ENCODE assay signal across 9 cellular contexts in the genomic region with DNA sequence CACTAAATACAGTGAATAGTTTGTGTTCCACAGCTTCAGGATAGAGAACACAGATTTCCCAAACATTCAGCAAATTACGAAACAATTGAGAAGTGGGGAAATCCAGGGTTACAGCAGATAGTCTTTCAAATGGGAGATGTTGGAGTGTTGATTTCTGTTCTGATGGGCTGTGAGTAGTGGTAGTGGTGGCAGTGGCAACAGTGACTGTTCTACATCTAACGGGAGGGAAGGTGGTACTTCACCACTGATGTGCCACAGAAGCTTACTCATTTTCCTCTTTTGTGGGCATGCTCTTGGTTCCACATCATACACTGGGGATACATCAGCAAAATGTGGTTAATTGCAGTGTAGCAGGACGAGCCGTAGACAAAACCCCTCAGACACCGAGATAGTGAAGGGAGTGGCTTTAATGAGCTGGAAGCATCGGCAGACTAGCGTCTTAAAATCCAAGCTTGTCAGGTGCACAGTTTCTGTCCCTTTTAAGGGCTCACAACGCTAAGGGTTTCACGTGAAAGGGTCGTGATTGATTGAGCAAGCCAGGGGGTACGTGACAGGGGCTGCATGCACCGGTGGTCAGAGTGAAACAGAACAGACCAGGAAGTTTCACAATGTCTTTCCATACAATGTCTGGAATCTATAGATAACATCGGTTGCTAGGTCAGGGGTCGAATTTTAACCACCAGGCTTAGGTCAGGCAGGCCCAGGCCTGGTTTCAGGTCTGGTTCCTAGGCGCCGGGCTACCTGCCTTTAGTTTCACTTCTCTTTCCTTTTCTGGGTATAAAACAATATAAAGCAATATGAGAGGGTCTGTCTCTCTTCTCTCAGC.
DNase-seq lines count a peak whose midpoint lies in the region; ATAC-seq and TF ChIP-seq lines count a peak whose summit lies in the region.
"Had no signal": no experiment of that assay in that cellular context is flagged by ENCODE, and none has a peak within 500 bp of the region (broad histone marks: within the 10 kb centered on the region; RNA-seq: fewer than 3 reads in every experiment).

No MANE protein-coding gene starts in this region.

- no peaks in the 10 kb centered on the region for H3K27me3 ChIP-seq in SU-DHL-6 (ENCODE audit: low read length)
- H3K27me3 ChIP-seq: gastrocnemius medialis had no signal

- H3K4me3 ChIP-seq in SU-DHL-6 (ENCODE audit: insufficient read depth, low read length, poor library complexity, severe bottlenecking): no peak overlapping the region
- H3K4me3 ChIP-seq in mucosa of descending colon: no peak overlapping the region
- H3K4me3 ChIP-seq: gastrocnemius medialis had no signal

- no peaks in the 10 kb centered on the region for H4K20me1 ChIP-seq in SU-DHL-6 (ENCODE audit: low read depth, low read length)

- H3K9me3 Mint-ChIP-seq in activated naive CD4-positive, alpha-beta T cell treated with anti-CD3 and anti-CD28 coated beads, Interleukin-2, amount 50 U/mL, for 24 hours: no peaks in the 10 kb centered on the region
- H3K9me3 Mint-ChIP-seq in stimulated activated memory B cell treated with anti-CD40 and anti-IgM and Interleukin-4, amounts not matched to agents 10 μg/mL and 1 μg/mL and 100 μg/mL, for 72 hours: peaks cover 13% of the 10 kb centered on the region

- H3K27me3 Mint-ChIP-seq in activated naive CD4-positive, alpha-beta T cell treated with anti-CD3 and anti-CD28 coated beads, Interleukin-2, amount 50 U/mL, for 24 hours: no peaks in the 10 kb centered on the region
- H3K27me3 Mint-ChIP-seq in stimulated activated memory B cell treated with anti-CD40 and anti-IgM and Interleukin-4, amounts not matched to agents 10 μg/mL and 1 μg/mL and 100 μg/mL, for 72 hours: no peaks in the 10 kb centered on the region

- H3K9ac ChIP-seq in SU-DHL-6 (ENCODE audit: low read length): peak overlapping the region; percentile 21

- no peaks in the 10 kb centered on the region for H3K4me1 ChIP-seq in mucosa of descending colon (ENCODE audit: low read depth)
- H3K4me1 ChIP-seq: gastrocnemius medialis had no signal

- intact Hi-C loops in mucosa of descending colon (cut with DNase I, micrococcal nuclease): no loop called here

- no peaks in the 10 kb centered on the region for H3K36me3 ChIP-seq in SU-DHL-6 (ENCODE audit: low read length)
- H3K36me3 ChIP-seq in mucosa of descending colon (ENCODE audit: low read depth): no peaks in the 10 kb centered on the region
- H3K36me3 ChIP-seq: gastrocnemius medialis had no signal

- in situ Hi-C loops in G401 (cut with HindIII; ENCODE audit: low sequenced_read_pairs): no loop called here

- no peak for TF ChIP-seq CTCF in SU-DHL-6 (IDR thresholded peaks at IDR 0.05; ENCODE audit: insufficient read depth, low read length, poor library complexity, severe bottlenecking)
- no peak for TF ChIP-seq CTCF in mucosa of descending colon (IDR thresholded peaks at IDR 0.05)

- H3K4me1 Mint-ChIP-seq in activated naive CD4-positive, alpha-beta T cell treated with anti-CD3 and anti-CD28 coated beads, Interleukin-2, amount 50 U/mL, for 24 hours: peaks cover 11% of the 10 kb centered on the region
- peaks cover 16% of the 10 kb centered on the region for H3K4me1 Mint-ChIP-seq in stimulated activated memory B cell treated with anti-CD40 and anti-IgM and Interleukin-4, amounts not matched to agents 10 μg/mL and 1 μg/mL and 100 μg/mL, for 72 hours

- H3K4me2 ChIP-seq in SU-DHL-6 (ENCODE audit: low read depth, low read length, poor library complexity, severe bottlenecking): peak overlapping the region; percentile 43

- H3K79me2 ChIP-seq in SU-DHL-6 (ENCODE audit: insufficient read depth, low read length): no peaks in the 10 kb centered on the region

- peak overlapping the region; percentile 59 for H2AFZ ChIP-seq in SU-DHL-6 (ENCODE audit: low read depth, low read length, severe bottlenecking)

- H3K36me3 Mint-ChIP-seq in activated naive CD4-positive, alpha-beta T cell treated with anti-CD3 and anti-CD28 coated beads, Interleukin-2, amount 50 U/mL, for 24 hours: no peaks in the 10 kb centered on the region
- H3K36me3 Mint-ChIP-seq in stimulated activated memory B cell treated with anti-CD40 and anti-IgM and Interleukin-4, amounts not matched to agents 10 μg/mL and 1 μg/mL and 100 μg/mL, for 72 hours: no peaks in the 10 kb centered on the region

- peak overlapping the region; percentile 55 for H3K27ac ChIP-seq in SU-DHL-6 (ENCODE audit: low read depth, low read length)
- H3K27ac ChIP-seq: gastrocnemius medialis had no signal

- H3K27ac Mint-ChIP-seq in activated naive CD4-positive, alpha-beta T cell treated with anti-CD3 and anti-CD28 coated beads, Interleukin-2, amount 50 U/mL, for 24 hours: peak overlapping the region; percentile 52
- peak overlapping the region; percentile 38 for H3K27ac Mint-ChIP-seq in stimulated activated memory B cell treated with anti-CD40 and anti-IgM and Interleukin-4, amounts not matched to agents 10 μg/mL and 1 μg/mL and 100 μg/mL, for 72 hours

- peaks cover 7% of the 10 kb centered on the region for H3F3A ChIP-seq in SU-DHL-6 (ENCODE audit: insufficient read depth)

- H3K9me2 ChIP-seq in SU-DHL-6 (replicated peaks; ENCODE audit: insufficient read depth, low read length): no peaks in the 10 kb centered on the region

- peaks cover 7% of the 10 kb centered on the region for H3K9me3 ChIP-seq in SU-DHL-6 (ENCODE audit: insufficient read depth, low read length)
- peaks cover 34% of the 10 kb centered on the region for H3K9me3 ChIP-seq in mucosa of descending colon
- H3K9me3 ChIP-seq: gastrocnemius medialis had no signal

- H3K4me3 Mint-ChIP-seq in activated naive CD4-positive, alpha-beta T cell treated with anti-CD3 and anti-CD28 coated beads, Interleukin-2, amount 50 U/mL, for 24 hours: peak overlapping the region; percentile 51
- no peak overlapping the region for H3K4me3 Mint-ChIP-seq in stimulated activated memory B cell treated with anti-CD40 and anti-IgM and Interleukin-4, amounts not matched to agents 10 μg/mL and 1 μg/mL and 100 μg/mL, for 72 hours

- no peak for DNase-seq in activated naive CD4-positive, alpha-beta T cell (lab: John Stamatoyannopoulos, UW)
- no peak for DNase-seq in mucosa of descending colon
- no peak for DNase-seq in midbrain (lab: John Stamatoyannopoulos, UW)
- DNase-seq in G401 (ENCODE audit: low spot score): no peak
- DNase-seq: gastrocnemius medialis had no signal

- ATAC-seq in HG03045 (IDR thresholded peaks at IDR 0.05; ENCODE audit: unreplicated experiment) (peak; percentile 58), mucosa of descending colon (no peak)
- ATAC-seq in stimulated activated memory B cell treated with anti-CD40 and anti-IgM and Interleukin-4, amounts not matched to agents 10 μg/mL and 1 μg/mL and 100 μg/mL, for 72 hours: peak; percentile 85
- ATAC-seq: gastrocnemius medialis had no signal
